In genomic region chr3:78937486-78937885, GRCh38 we compare ENCODE assay signal across 17 cellular contexts.
DNase-seq lines count a peak whose midpoint lies in the region; ATAC-seq, FAIRE-seq and TF ChIP-seq lines count a peak whose summit lies in the region.
"Had no signal": no experiment of that assay in that cellular context is flagged by ENCODE, and none has a peak within 500 bp of the region (broad histone marks: within the 10 kb centered on the region; RNA-seq: fewer than 3 reads in every experiment).

No MANE protein-coding gene starts in this region.

- no peaks in the 10 kb centered on the region for H3K9me3 ChIP-seq in HepG2 (ENCODE audit: low read length)
- H3K9me3 ChIP-seq in right lobe of liver = no peaks in the 10 kb centered on the region
- H3K9me3 ChIP-seq: HAP-1 had no signal

- no peak for FAIRE-seq in HepG2 (lab: Jason Lieb, UNC)
- FAIRE-seq: GM12891, GM18507 had no signal

- TSS peak; percentile 23 for BruUV-seq in HepG2 (replicated peaks; lab: Mats Ljungman, UMichigan)

- POLR2A ChIA-PET in HepG2 (lab: Yijun Ruan, JAX) = no interaction called here

- H3K4me3 ChIP-seq in HepG2 (replicated peaks in 1 of 3; ENCODE audit: insufficient read depth in 1 of 3, low read depth in 2 of 3, low read length in 3 of 3) (no peak overlapping the region), right lobe of liver (no peak overlapping the region)
- H3K4me3 ChIP-seq: BLaER1 treated with 17β-estradiol and CSF1 and Interleukin-3, amounts not matched to agents 10 nM and 100 nM; GM23248; HAP-1 had no signal

- intact Hi-C loops in HepG2 (cut with micrococcal nuclease; ENCODE audit: unreplicated experiment) (no loop called here), right lobe of liver (cut with DNase I) (no loop called here)

- TF ChIP-seq POLR2A in HepG2 (IDR thresholded peaks at IDR 0.05; ENCODE audit: insufficient read depth in 1 of 2, low read depth in 2 of 2, low read length in 2 of 2) (no peak), right lobe of liver (IDR thresholded peaks at IDR 0.05) (no peak)

- no peak for TF ChIP-seq EP300 in HepG2 (IDR thresholded peaks at IDR 0.05; ENCODE audit: low read depth in 2 of 2, low read length in 2 of 2)
- TF ChIP-seq EP300 in HepG2 (CRISPR knock-in tag; IDR thresholded peaks at IDR 0.05; ENCODE audit: borderline replicate concordance) = no peak

- CTCF ChIA-PET in HepG2 (lab: Yijun Ruan, JAX; ENCODE audit: low intra/inter-chr PET ratio, low total read pairs) = no interaction called here

- in situ Hi-C loops in HepG2 (cut with HindIII; ENCODE audit: extremely low pct_ligation_motif_present, low pct_unique_long_range_greater_than_20kb) = no loop called here
- in situ Hi-C loops in GM13976 (cut with MboI; ENCODE audit: low sequenced_read_pairs, unreplicated experiment) = no loop called here

- H3K79me2 ChIP-seq in HepG2 (ENCODE audit: insufficient read depth, low read length) = peaks cover 56% of the 10 kb centered on the region

- no peaks in the 10 kb centered on the region for H3K27me3 ChIP-seq in HepG2 (ENCODE audit: control insufficient read depth in 1 of 2, insufficient read depth in 2 of 2, low read length in 2 of 2)
- H3K27me3 ChIP-seq in right lobe of liver = no peaks in the 10 kb centered on the region
- H3K27me3 ChIP-seq: BLaER1 treated with 17β-estradiol and CSF1 and Interleukin-3, amounts not matched to agents 10 nM and 100 nM had no signal

- H3K4me1 ChIP-seq in HepG2 (ENCODE audit: insufficient read depth, low read length) (no peaks in the 10 kb centered on the region), right lobe of liver (no peaks in the 10 kb centered on the region)
- H3K4me1 ChIP-seq: HAP-1 had no signal

- no peak overlapping the region for H3K4me2 ChIP-seq in HepG2 (ENCODE audit: low read depth, low read length)
- H3K4me2 ChIP-seq: BLaER1 treated with 17β-estradiol and CSF1 and Interleukin-3, amounts not matched to agents 10 nM and 100 nM had no signal

- H3K27ac ChIP-seq in HepG2 (ENCODE audit: extremely low read length, insufficient read depth, low read length) = no peak overlapping the region
- H3K27ac ChIP-seq in right lobe of liver = no peak overlapping the region
- H3K27ac ChIP-seq: BLaER1 treated with 17β-estradiol and CSF1 and Interleukin-3, amounts not matched to agents 10 nM and 100 nM; GM23248; HL-60 had no signal

- no peak for ATAC-seq in HepG2
- no peak for ATAC-seq in right lobe of liver
- ATAC-seq: CD8-positive, alpha-beta T cell had no signal

- no peak overlapping the region for H2AFZ ChIP-seq in HepG2 (ENCODE audit: low read length)
- H2AFZ ChIP-seq: GM23248 had no signal

- DNase-seq in NCI-H1105 treated with DMSO at 0.1 percent for 48 hours (lab: John Stamatoyannopoulos, UW) = peak; percentile 54
- no peak for DNase-seq in NCI-H1105 (lab: John Stamatoyannopoulos, UW)
- DNase-seq in HepG2 (ENCODE audit: low spot score) = no peak
- DNase-seq in right lobe of liver = no peak
- peak; percentile 41 for DNase-seq in NCI-H748 treated with DMSO at 0.1 percent for 48 hours (lab: John Stamatoyannopoulos, UW)
- no peak for DNase-seq in NCI-H146 (lab: John Stamatoyannopoulos, UW)
- DNase-seq in GM13976 (ENCODE audit: low spot score) = no peak
- DNase-seq: Calu3; CD8-positive, alpha-beta T cell; GM23248; HFFc6; IMR-90 had no signal

- H3K36me3 ChIP-seq in HepG2 (replicated peaks in 1 of 2; ENCODE audit: control insufficient read depth in 1 of 2, insufficient read depth in 2 of 2, low read length in 2 of 2) (peaks cover 3 to 10% of the 10 kb centered on the region in 2 experiments; a peak in 3 of 5 replicates), right lobe of liver (no peaks in the 10 kb centered on the region)
- H3K36me3 ChIP-seq: HAP-1 had no signal

- TF ChIP-seq CTCF in HepG2 (CRISPR knock-in tag; IDR thresholded peaks at IDR 0.05) (no peak), right lobe of liver (IDR thresholded peaks at IDR 0.05) (no peak), GM13976 (IDR thresholded peaks at IDR 0.05; ENCODE audit: borderline replicate concordance, control extremely low read depth, extremely low read depth, insufficient read depth, missing control alignments) (no peak)

- TF ChIP-seq RAD21 in HepG2 (CRISPR knock-in tag; IDR thresholded peaks at IDR 0.05) = no peak

- no peaks in the 10 kb centered on the region; the same call in 1 of the 2 replicates for H4K20me1 ChIP-seq in HepG2 (ENCODE audit: insufficient read depth, low read length)

- H3K9ac ChIP-seq in HepG2 (ENCODE audit: insufficient read depth, low read depth, low read length) = no peak overlapping the region
- H3K9ac ChIP-seq: BLaER1 treated with 17β-estradiol and CSF1 and Interleukin-3, amounts not matched to agents 10 nM and 100 nM; GM23248 had no signal

TF ChIP-seq in HepG2, 621 proteins besides CTCF, POLR2A, EP300 and RAD21:
- no peak for TF ChIP-seq TBL1XR1 (IDR thresholded peaks at IDR 0.05; ENCODE audit: borderline replicate concordance, low read length, partially characterized antibody)
TF ChIP-seq in HepG2: peak in this region for 0.

Comparison
In these comparisons a context has a peak if more than half of its experiments do, and no peak if none do; other contexts are left out.
1. DNase-seq: peak in NCI-H1105 treated with DMSO at 0.1 percent for 48 hours (single experiment) and NCI-H748 treated with DMSO at 0.1 percent for 48 hours (single experiment); none in NCI-H1105 (single experiment), HepG2 (single experiment), right lobe of liver (0 of 3), NCI-H146 (single experiment) and GM13976 (single experiment).